In the genomic region with DNA sequence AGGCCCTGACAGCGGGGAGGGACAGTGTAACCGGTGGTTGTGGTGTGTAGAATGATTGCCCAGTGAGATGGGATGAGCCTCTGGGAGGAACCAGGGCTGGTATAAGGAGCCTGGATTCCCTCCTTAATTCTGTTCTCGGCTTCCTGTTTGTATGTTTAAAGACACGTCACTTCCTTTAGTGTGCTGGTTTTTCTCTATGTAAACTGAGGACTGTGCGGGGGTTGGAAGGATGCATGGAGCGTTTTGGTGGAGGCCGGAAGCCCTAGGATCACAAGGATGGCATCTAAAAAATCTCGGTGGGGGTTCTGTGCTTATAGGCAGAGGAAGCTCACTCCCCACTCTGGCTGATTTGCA, we compare ENCODE assay signal across 8 cellular contexts. TPM values are rescaled to one million over a fixed set of nuclear protein-coding genes. Genes with fewer than 3 reads are reported as not detected.
DNase-seq lines count a peak whose midpoint lies in the region; ATAC-seq and TF ChIP-seq lines count a peak whose summit lies in the region.

No MANE protein-coding gene starts in this region.

- peak overlapping the region; percentile 80 for H3K4me3 Mint-ChIP-seq in activated CD8-positive, alpha-beta T cell treated with anti-CD3 and anti-CD28 coated beads, Interleukin-2, amount 10 ng/mL, durations not matched to agents 7 days and 5 days

- H3K9ac ChIP-seq in skeletal muscle satellite cell (ENCODE audit: low read depth, low read length): peak overlapping the region; percentile 89

- H3K4me1 ChIP-seq in heart right ventricle (peaks cover 24 to 69% (median 60%) of the 10 kb centered on the region in 9 donors), skeletal muscle satellite cell (ENCODE audit: control insufficient read depth, insufficient read depth, low read length) (peaks cover 45% of the 10 kb centered on the region)

- peaks cover 57% of the 10 kb centered on the region for H3K4me1 Mint-ChIP-seq in activated CD8-positive, alpha-beta T cell treated with anti-CD3 and anti-CD28 coated beads, Interleukin-2, amount 10 ng/mL, durations not matched to agents 7 days and 5 days (ENCODE audit: low read depth)

- H3K4me3 ChIP-seq in heart right ventricle (peak overlapping the region; percentile 58 to 90 (median 79)), skeletal muscle satellite cell (ENCODE audit: low read length) (peak overlapping the region; percentile 83)

- H3K9me3 ChIP-seq in heart right ventricle: no peaks in the 10 kb centered on the region
- H3K9me3 ChIP-seq in skeletal muscle satellite cell (replicated peaks; ENCODE audit: low read length): no peaks in the 10 kb centered on the region

- peaks cover 16% of the 10 kb centered on the region for H3K36me3 Mint-ChIP-seq in activated CD8-positive, alpha-beta T cell treated with anti-CD3 and anti-CD28 coated beads, Interleukin-2, amount 10 ng/mL, durations not matched to agents 7 days and 5 days (ENCODE audit: low read depth)

- H3K27ac ChIP-seq in heart right ventricle: peak overlapping the region; percentile 79 to 98 (median 94)

- no peaks in the 10 kb centered on the region for H3K27me3 Mint-ChIP-seq in activated CD8-positive, alpha-beta T cell treated with anti-CD3 and anti-CD28 coated beads, Interleukin-2, amount 10 ng/mL, durations not matched to agents 7 days and 5 days (ENCODE audit: low read depth)

- H3K9me3 Mint-ChIP-seq in activated CD8-positive, alpha-beta T cell treated with anti-CD3 and anti-CD28 coated beads, Interleukin-2, amount 10 ng/mL, durations not matched to agents 7 days and 5 days (ENCODE audit: insufficient read depth): no peaks in the 10 kb centered on the region

- H3K36me3 ChIP-seq in heart right ventricle: peaks cover 0 to 28% (median 0%) of the 10 kb centered on the region in 9 donors
- H3K36me3 ChIP-seq in skeletal muscle satellite cell (ENCODE audit: insufficient read depth, low read length): peaks cover 9% of the 10 kb centered on the region

- TF ChIP-seq CTCF in heart right ventricle (IDR thresholded peaks at IDR 0.05): no peak

- ATAC-seq in activated CD8-positive, alpha-beta T cell treated with anti-CD3 and anti-CD28 coated beads, Interleukin-2, amount 10 ng/mL, durations not matched to agents 7 days and 5 days: peak; percentile 27
- peak in 4 of 8 donors; percentile 5 to 15 (median 8) for ATAC-seq in heart right ventricle
- no peak for ATAC-seq in HG03135 (IDR thresholded peaks at IDR 0.05; ENCODE audit: unreplicated experiment)

- intact Hi-C loops in heart right ventricle (cut with DNase I): loop anchor here in 2 of 10 donors (5.0 kb wide), 2 partner anchors 490 to 940 kb away; a partner anchor contains a TSS

- POLR2A ChIA-PET in activated CD8-positive, alpha-beta T cell treated with anti-CD3 and anti-CD28 coated beads, Interleukin-2, amount 10 ng/mL, durations not matched to agents 7 days and 5 days (lab: Charles Lee): interaction anchor here (0.6 to 1.6 kb wide), 4 partner anchors 10 to 484 kb away, joined by 3 to 4 read pairs (median 4); no protein-coding TSS in a partner anchor

- peak overlapping the region; percentile 88 for H3K27ac Mint-ChIP-seq in activated CD8-positive, alpha-beta T cell treated with anti-CD3 and anti-CD28 coated beads, Interleukin-2, amount 10 ng/mL, durations not matched to agents 7 days and 5 days

- DNase-seq in GM04503 (ENCODE audit: low read depth) (peak; percentile 49), HK-2 (ENCODE audit: unreplicated experiment) (peak; percentile 60), heart right ventricle (no peak), T-helper 9 cell (no peak), AML-193 (lab: John Stamatoyannopoulos, UW) (no peak)
- DNase-seq in activated CD8-positive, alpha-beta T cell treated with anti-CD3 and anti-CD28 coated beads, Interleukin-2, amount 10 ng/mL, durations not matched to agents 7 days and 5 days: no peak

- H3K4me2 ChIP-seq in skeletal muscle satellite cell (ENCODE audit: low read length): peak overlapping the region; percentile 97

- H3K27me3 ChIP-seq in heart right ventricle: peaks cover 0 to 1% (median 0%) of the 10 kb centered on the region in 7 donors
- H3K27me3 ChIP-seq in skeletal muscle satellite cell (ENCODE audit: control insufficient read depth, insufficient read depth, low read length): no peaks in the 10 kb centered on the region

- WGBS in heart right ventricle, 2 donors: 1 to 3% methylated on average over 8 of the region's 8 CpGs

- CTCF ChIA-PET in activated CD8-positive, alpha-beta T cell treated with anti-CD3 and anti-CD28 coated beads, Interleukin-2, amount 10 ng/mL, durations not matched to agents 7 days and 5 days (lab: Charles Lee): interaction anchor here (2.0 to 9.5 kb wide), 4 partner anchors 13 to 496 kb away, joined by 7 to 176 read pairs (median 81); a partner anchor contains a TSS

RNA-seq across cellular contexts. Expression of a gene that starts 1.0 kb away (rescaled TPM):
- 10 to 100 TPM; 36.2 to 39.2 TPM for total RNA-seq in activated CD8-positive, alpha-beta T cell treated with anti-CD3 and anti-CD28 coated beads, Interleukin-2, amount 10 ng/mL, durations not matched to agents 7 days and 5 days
- total RNA-seq in heart right ventricle: 10 to 100 TPM; 54.0 to 84.2 (median 61.9) TPM
- polyA plus RNA-seq in heart right ventricle: 100 to 1,000 TPM in 1 of 2 donors, 10 to 100 TPM in 1; 60.9 to 123 TPM
- total RNA-seq in skeletal muscle satellite cell (2012; rRNA removed): 26.4 and 41.9 TPM in 2 replicates

RNA-seq across cellular contexts. Expression of a gene that starts 6.0 kb away (rescaled TPM):
- total RNA-seq in activated CD8-positive, alpha-beta T cell treated with anti-CD3 and anti-CD28 coated beads, Interleukin-2, amount 10 ng/mL, durations not matched to agents 7 days and 5 days: not detected
- total RNA-seq in heart right ventricle: not detected
- not detected for polyA plus RNA-seq in heart right ventricle
- not detected in 2 replicates for total RNA-seq in skeletal muscle satellite cell (2012; rRNA removed)

RNA-seq across cellular contexts. Expression of a gene that starts 15.0 kb away (rescaled TPM):
- total RNA-seq in activated CD8-positive, alpha-beta T cell treated with anti-CD3 and anti-CD28 coated beads, Interleukin-2, amount 10 ng/mL, durations not matched to agents 7 days and 5 days: 10 to 100 TPM; 25.4 to 27.7 TPM
- 10 to 100 TPM in 2 of 10 donors, 1 to 10 TPM in 8; 6.2 to 11.8 (median 9.0) TPM for total RNA-seq in heart right ventricle
- 10 to 100 TPM in 1 of 2 donors, 1 to 10 TPM in 1; 9.2 to 11.2 TPM for polyA plus RNA-seq in heart right ventricle
- 17.7 and 19.0 TPM in 2 replicates for total RNA-seq in skeletal muscle satellite cell (2012; rRNA removed)

RNA-seq across cellular contexts. Expression of a gene that starts 38.5 kb away (rescaled TPM):
- total RNA-seq in activated CD8-positive, alpha-beta T cell treated with anti-CD3 and anti-CD28 coated beads, Interleukin-2, amount 10 ng/mL, durations not matched to agents 7 days and 5 days: under 1 TPM in 1 of 2 experiments, not detected in 1; 0.21 TPM
- total RNA-seq in heart right ventricle: 1 to 10 TPM in 2 of 10 donors, under 1 TPM in 8; 0.21 to 1.2 (median 0.45) TPM
- polyA plus RNA-seq in heart right ventricle: 1 to 10 TPM in 1 of 2 donors, under 1 TPM in 1; 0.29 to 3.0 TPM
- 4.6 and 5.5 TPM in 2 replicates for total RNA-seq in skeletal muscle satellite cell (2012; rRNA removed)

Comparison
In these comparisons a context has a peak if more than half of its experiments do, and no peak if none do; other contexts are left out.
1. DNase-seq: peak in GM04503 (single experiment) and HK-2 (single experiment); none in activated CD8-positive, alpha-beta T cell treated with anti-CD3 and anti-CD28 coated beads, Interleukin-2, amount 10 ng/mL, durations not matched to agents 7 days and 5 days (single experiment), heart right ventricle (0 of 2), T-helper 9 cell (single experiment) and AML-193 (0 of 2).